ENCODE assay signal across 22 cellular contexts in genomic region chr5:150481972-150482406, GRCh38. TPM values are rescaled to one million over a fixed set of nuclear protein-coding genes. Genes with fewer than 3 reads are reported as not detected.
A peak's percentile ranks its signal among the peaks of the same experiment; 100 is the strongest.
DNase-seq lines count a peak whose midpoint lies in the region; ATAC-seq, FAIRE-seq and TF ChIP-seq lines count a peak whose summit lies in the region.
"Had no signal": no experiment of that assay in that cellular context is flagged by ENCODE, and none has a peak within 500 bp of the region (broad histone marks: within the 10 kb centered on the region; RNA-seq: fewer than 3 reads in every experiment).

No MANE protein-coding gene starts in this region.

- peak overlapping the region; percentile 52; the same call in 1 of the 2 replicates for H4K91ac ChIP-seq in IMR-90 (ENCODE audit: insufficient read depth, low read depth, low read length)

- H4K8ac ChIP-seq in IMR-90 (ENCODE audit: low read depth in 2 of 2, low read length in 2 of 2) (no peak overlapping the region), mesendoderm (ENCODE audit: low read depth, low read length) (no peak overlapping the region)

- H3K14ac ChIP-seq in IMR-90 (replicated peaks; ENCODE audit: low read depth, low read length), result no peak overlapping the region

- intact Hi-C loops in IMR-90 (cut with micrococcal nuclease), result no loop called here

- H3K56ac ChIP-seq in IMR-90 (ENCODE audit: extremely low read depth, insufficient read depth, low read length) (no peak overlapping the region), mesendoderm (ENCODE audit: low read length) (peak overlapping the region; percentile 65)

- H4K5ac ChIP-seq in IMR-90 (ENCODE audit: low read depth, low read length) (no peak overlapping the region), mesendoderm (ENCODE audit: low read length) (no peak overlapping the region)

- CTCF ChIA-PET in IMR-90 (lab: Yijun Ruan, JAX), result no interaction called here

- DNase-seq in IMR-90 (no peak), endothelial cell (ENCODE audit: low spot score) (no peak), mesendoderm (no peak), small intestine (peak; percentile 48), retina (no peak)
- no peak for DNase-seq in stimulated activated naive B cell treated with anti-CD40 and anti-IgM and Interleukin-4, amounts not matched to agents 10 μg/mL and 1 μg/mL and 100 μg/mL, for 72 hours
- DNase-seq: AML-193; CD4-positive, alpha-beta memory T cell; COR-L47; H7; HFFc6; KBM-7; MG63; NCI-H1105 treated with DMSO at 0.1 percent for 48 hours; NCI-H2029; NCI-H526 treated with DMSO at 0.1 percent for 48 hours; SIG-M5 had no signal

- TF ChIP-seq CTCF in IMR-90 (conservative IDR thresholded peaks at IDR 0.05; ENCODE audit: low read depth, low read length) (no peak), endothelial cell (IDR thresholded peaks at IDR 0.05; ENCODE audit: unreplicated experiment) (no peak)

- H3K27ac Mint-ChIP-seq in endothelial cell (ENCODE audit: unreplicated experiment), result peak overlapping the region; percentile 31
- no peak overlapping the region for H3K27ac Mint-ChIP-seq in stimulated activated naive B cell treated with anti-CD40 and anti-IgM and Interleukin-4, amounts not matched to agents 10 μg/mL and 1 μg/mL and 100 μg/mL, for 72 hours
- H3K27ac Mint-ChIP-seq: HFFc6 had no signal

- H3K18ac ChIP-seq in IMR-90 (ENCODE audit: low read depth, low read length) (no peak overlapping the region), mesendoderm (ENCODE audit: low read length) (no peak overlapping the region)

- peaks cover 5% of the 10 kb centered on the region; the same call in 1 of the 2 replicates for H3K4me1 ChIP-seq in IMR-90 (ENCODE audit: control insufficient read depth, insufficient read depth, low read length)
- H3K4me1 ChIP-seq in mesendoderm (ENCODE audit: control insufficient read depth, low read depth, low read length), result peaks cover 7% of the 10 kb centered on the region
- peaks cover 0 to 6% of the 10 kb centered on the region in 2 donors for H3K4me1 ChIP-seq in small intestine (ENCODE audit: control insufficient read depth in 2 of 2, insufficient read depth in 1 of 2, low read depth in 1 of 2, low read length in 1 of 2)

- peaks cover under 1% of the 10 kb centered on the region; the same call in 1 of the 2 replicates for H4K20me1 ChIP-seq in IMR-90 (ENCODE audit: insufficient read depth, low read length)

- no peak overlapping the region for H3K4me2 ChIP-seq in IMR-90 (ENCODE audit: low read depth, low read length)
- no peak overlapping the region for H3K4me2 ChIP-seq in mesendoderm (ENCODE audit: low read length)
- H3K4me2 ChIP-seq: A549; BLaER1 treated with 17β-estradiol and CSF1 and Interleukin-3, amounts not matched to agents 10 nM and 100 nM had no signal

- H3K36me3 Mint-ChIP-seq in endothelial cell (ENCODE audit: low read depth, unreplicated experiment), result peaks cover under 1% of the 10 kb centered on the region
- H3K36me3 Mint-ChIP-seq in stimulated activated naive B cell treated with anti-CD40 and anti-IgM and Interleukin-4, amounts not matched to agents 10 μg/mL and 1 μg/mL and 100 μg/mL, for 72 hours, result no peaks in the 10 kb centered on the region
- H3K36me3 Mint-ChIP-seq: CD4-positive, alpha-beta memory T cell had no signal

- H3K4me3 ChIP-seq in IMR-90 (ENCODE audit: insufficient read depth, low read depth, low read length), result no peak overlapping the region
- no peak overlapping the region for H3K4me3 ChIP-seq in mesendoderm (ENCODE audit: low read length)
- no peak overlapping the region for H3K4me3 ChIP-seq in small intestine (ENCODE audit: low read depth in 1 of 2, low read length in 2 of 2)
- H3K4me3 ChIP-seq: A549; BLaER1 treated with 17β-estradiol and CSF1 and Interleukin-3, amounts not matched to agents 10 nM and 100 nM; MG63; SK-N-MC had no signal

- FAIRE-seq in small intestine (lab: Jason Lieb, UNC), result no peak
- FAIRE-seq: A549 had no signal

- H2BK15ac ChIP-seq in IMR-90 (ENCODE audit: low read depth, low read length) (no peak overlapping the region), mesendoderm (replicated peaks; ENCODE audit: low read depth) (no peak overlapping the region)

- H3K9me3 ChIP-seq in IMR-90 (ENCODE audit: control insufficient read depth, insufficient read depth, low read length), result no peaks in the 10 kb centered on the region
- H3K9me3 ChIP-seq in small intestine (ENCODE audit: control insufficient read depth, low read depth), result no peaks in the 10 kb centered on the region
- H3K9me3 ChIP-seq: A549; BLaER1 treated with 17β-estradiol and CSF1 and Interleukin-3, amounts not matched to agents 10 nM and 100 nM; MG63 had no signal

- 68% methylated on average over 3 of the region's 6 CpGs; no CpG with 5 or more reads in 1 of the 2 experiments for WGBS in IMR-90 (ENCODE audit: extremely low coverage in 2 of 2, insufficient read length in 1 of 2), 2 experiments
- WGBS in mesendoderm (ENCODE audit: extremely low coverage, insufficient coverage, low lambda C conversion rate), result no CpG with 5 or more reads among the region's 6 CpGs
- WGBS in small intestine, 3 donors, result 26 to 55% (median 31%) methylated on average over 6 of the region's 6 CpGs

- H3K36me3 ChIP-seq in IMR-90 (ENCODE audit: control insufficient read depth, insufficient read depth, low read length) (no peaks in the 10 kb centered on the region), mesendoderm (ENCODE audit: control insufficient read depth, insufficient read depth, low read length) (no peaks in the 10 kb centered on the region), small intestine (ENCODE audit: control insufficient read depth in 2 of 2, insufficient read depth in 2 of 2, low read length in 2 of 2) (no peaks in the 10 kb centered on the region)
- H3K36me3 ChIP-seq: BLaER1 treated with 17β-estradiol and CSF1 and Interleukin-3, amounts not matched to agents 10 nM and 100 nM had no signal

- peaks cover 11% of the 10 kb centered on the region for H3K9me1 ChIP-seq in IMR-90 (ENCODE audit: insufficient read depth, low read length)

- in situ Hi-C loops in IMR-90 (cut with MboI; ENCODE audit: low sequenced_read_pairs), result no loop called here

- H3K9ac ChIP-seq in IMR-90 (ENCODE audit: low read depth, low read length) (no peak overlapping the region), mesendoderm (ENCODE audit: low read length) (no peak overlapping the region)
- H3K9ac ChIP-seq: BLaER1 treated with 17β-estradiol and CSF1 and Interleukin-3, amounts not matched to agents 10 nM and 100 nM had no signal

- no peak for ATAC-seq in IMR-90 (ENCODE audit: low read depth)
- ATAC-seq in HG03521 (IDR thresholded peaks at IDR 0.05; ENCODE audit: unreplicated experiment), result no peak
- no peak for ATAC-seq in stimulated activated naive B cell treated with anti-CD40 and anti-IgM and Interleukin-4, amounts not matched to agents 10 μg/mL and 1 μg/mL and 100 μg/mL, for 72 hours (replicated peaks)
- no peak for ATAC-seq in GM18873 (IDR thresholded peaks at IDR 0.05; ENCODE audit: low FRiP score, unreplicated experiment)
- ATAC-seq: A549 had no signal

- H2AK5ac ChIP-seq in IMR-90 (ENCODE audit: low read depth, low read length), result peak overlapping the region; percentile 51; the same call in 1 of the 2 replicates
- H2AK5ac ChIP-seq in mesendoderm (ENCODE audit: low read length), result peak overlapping the region; percentile 86

- no peaks in the 10 kb centered on the region for H3K9me3 Mint-ChIP-seq in endothelial cell (ENCODE audit: unreplicated experiment)
- no peaks in the 10 kb centered on the region for H3K9me3 Mint-ChIP-seq in stimulated activated naive B cell treated with anti-CD40 and anti-IgM and Interleukin-4, amounts not matched to agents 10 μg/mL and 1 μg/mL and 100 μg/mL, for 72 hours
- H3K9me3 Mint-ChIP-seq: HFFc6 had no signal

- H3K27me3 ChIP-seq in IMR-90 (ENCODE audit: control insufficient read depth, insufficient read depth, low read length) (no peaks in the 10 kb centered on the region), mesendoderm (ENCODE audit: insufficient read depth, low read length, poor library complexity) (no peaks in the 10 kb centered on the region), small intestine (ENCODE audit: control insufficient read depth in 2 of 2, insufficient read depth in 2 of 2, low read length in 2 of 2) (no peaks in the 10 kb centered on the region)
- H3K27me3 ChIP-seq: BLaER1 treated with 17β-estradiol and CSF1 and Interleukin-3, amounts not matched to agents 10 nM and 100 nM; MG63 had no signal

- H3K4me1 Mint-ChIP-seq in endothelial cell (ENCODE audit: unreplicated experiment), result peaks cover 13% of the 10 kb centered on the region
- peaks cover 3 to 6% of the 10 kb centered on the region in 2 donors for H3K4me1 Mint-ChIP-seq in stimulated activated naive B cell treated with anti-CD40 and anti-IgM and Interleukin-4, amounts not matched to agents 10 μg/mL and 1 μg/mL and 100 μg/mL, for 72 hours

- no peak for TF ChIP-seq POLR2A in IMR-90 (IDR thresholded peaks at IDR 0.05; ENCODE audit: low read depth, low read length)

- no peak overlapping the region for H2AFZ ChIP-seq in IMR-90 (replicated peaks; ENCODE audit: low read length, poor library complexity)

- 0 out of 2 replicates have a peak overlapping the region, but pooled peaks have one; percentile 40 for H2BK20ac ChIP-seq in IMR-90 (ENCODE audit: low read depth, low read length)

- H2BK5ac ChIP-seq in IMR-90 (ENCODE audit: low read depth, low read length, poor library complexity, severe bottlenecking) (no peak overlapping the region), mesendoderm (ENCODE audit: low read length) (no peak overlapping the region)

- H3K27ac ChIP-seq in IMR-90 (ENCODE audit: insufficient read depth, low read length) (no peak overlapping the region), mesendoderm (ENCODE audit: low read depth, low read length) (no peak overlapping the region), small intestine (ENCODE audit: low read depth in 1 of 2, low read length in 1 of 2) (no peak overlapping the region)
- H3K27ac ChIP-seq: BLaER1 treated with 17β-estradiol and CSF1 and Interleukin-3, amounts not matched to agents 10 nM and 100 nM; SK-N-MC had no signal

- POLR2A ChIA-PET in IMR-90 (lab: Charles Lee; ENCODE audit: unreplicated experiment), result no interaction called here

- peaks cover 2% of the 10 kb centered on the region for H3K79me2 ChIP-seq in mesendoderm (ENCODE audit: control insufficient read depth, insufficient read depth, low read length)

- no peak overlapping the region; the same call in 1 of the 2 replicates for H2BK120ac ChIP-seq in IMR-90 (ENCODE audit: low read depth, low read length)
- no peak overlapping the region for H2BK120ac ChIP-seq in mesendoderm (ENCODE audit: low read depth, low read length)

- peaks cover 7% of the 10 kb centered on the region for H3K27me3 Mint-ChIP-seq in endothelial cell (ENCODE audit: unreplicated experiment)
- H3K27me3 Mint-ChIP-seq in stimulated activated naive B cell treated with anti-CD40 and anti-IgM and Interleukin-4, amounts not matched to agents 10 μg/mL and 1 μg/mL and 100 μg/mL, for 72 hours, result peaks cover under 1 to 3% of the 10 kb centered on the region in 2 donors

- no TSS peak for BruUV-seq in IMR-90 (replicated peaks; lab: Mats Ljungman, UMichigan)

- no peak for TF ChIP-seq RAD21 in IMR-90 (IDR thresholded peaks at IDR 0.05; ENCODE audit: low read length)

- no peak overlapping the region for H3K4me3 Mint-ChIP-seq in endothelial cell (ENCODE audit: unreplicated experiment)
- H3K4me3 Mint-ChIP-seq in stimulated activated naive B cell treated with anti-CD40 and anti-IgM and Interleukin-4, amounts not matched to agents 10 μg/mL and 1 μg/mL and 100 μg/mL, for 72 hours, result no peak overlapping the region
- H3K4me3 Mint-ChIP-seq: HFFc6 had no signal

- H2AK9ac ChIP-seq in IMR-90 (replicated peaks; ENCODE audit: low read depth, low read length, poor library complexity), result peak overlapping the region; percentile 44

- dilution Hi-C loops in IMR-90 (cut with HindIII; ENCODE audit: low sequenced_read_pairs, unreplicated experiment), result no loop called here

- H3K4ac ChIP-seq in IMR-90 (ENCODE audit: low read depth, low read length), result peak overlapping the region; percentile 42
- H3K4ac ChIP-seq in mesendoderm (ENCODE audit: low read depth, low read length), result no peak overlapping the region

- peak overlapping the region; percentile 62 for H3K23ac ChIP-seq in IMR-90 (ENCODE audit: low read depth, low read length)
- H3K23ac ChIP-seq in mesendoderm (ENCODE audit: low read length), result peak overlapping the region; percentile 56

- H3K79me1 ChIP-seq in IMR-90 (ENCODE audit: low read depth in 1 of 2, low read length in 2 of 2) (peaks cover 7 to 14% of the 10 kb centered on the region in 2 experiments; a peak in 2 of 4 replicates), mesendoderm (ENCODE audit: low read length) (no peaks in the 10 kb centered on the region)

RNA-seq across cellular contexts. Expression of gene NDST1, which starts 25.9 kb away (rescaled TPM):
- 30.3 and 30.5 TPM in 2 replicates for total RNA-seq in IMR-90 (2012; rRNA removed)
- 80.4 and 101 TPM in 2 replicates for polyA plus RNA-seq in IMR-90 (2012; rRNA removed)
- polyA plus RNA-seq in IMR-90 (2012; cell fraction: cytosol; rRNA removed), result 41.4 and 74.0 TPM in 2 replicates
- 81.4 and 121 TPM in 2 replicates for polyA plus RNA-seq in IMR-90 (2012; cell fraction: nucleus; rRNA removed; ENCODE audit: low replicate concordance)
- total RNA-seq in endothelial cell (ENCODE audit: unreplicated experiment), result 178 TPM
- polyA plus RNA-seq in mesendoderm (2013, experiment 1 of 2), result 36.0 TPM
- 34.9 TPM for polyA plus RNA-seq in mesendoderm (2013, experiment 2 of 2)
- polyA plus RNA-seq in small intestine, result 10 to 100 TPM in 2 of 3 donors, 1 to 10 TPM in 1; 7.4 to 26.2 (median 15.7) TPM

RNA-seq across cellular contexts. Expression of gene RPS14, which starts 32.5 kb away (rescaled TPM):
- total RNA-seq in IMR-90 (2012; rRNA removed) (7,310 and 7,583 TPM in 2 replicates), endothelial cell (ENCODE audit: unreplicated experiment) (2,784 TPM)
- polyA plus RNA-seq in IMR-90 (2012; rRNA removed) (6,296 and 6,747 TPM in 2 replicates), small intestine (1,000 to 10,000 TPM; 2,980 to 5,825 (median 5,408) TPM)
- 5,609 and 17,745 TPM in 2 replicates for polyA plus RNA-seq in IMR-90 (2012; cell fraction: cytosol; rRNA removed)
- 873 and 3,349 TPM in 2 replicates for polyA plus RNA-seq in IMR-90 (2012; cell fraction: nucleus; rRNA removed; ENCODE audit: low replicate concordance)
- 4,258 TPM for polyA plus RNA-seq in mesendoderm (2013, experiment 1 of 2)
- 4,342 TPM for polyA plus RNA-seq in mesendoderm (2013, experiment 2 of 2)
